1 cellular context compared by ENCODE assay signal in genomic region chr1:220690140-220691038, GRCh38.
TF ChIP-seq lines count a peak whose summit lies in the region.

Gene C1orf115 (plus strand): TSS chr1:220690363. CDS start chr1:220690403, 40 bp downstream.

TF ChIP-seq in WTC11, 78 proteins besides CTCF, POLR2A, EP300 and RAD21 (continued from another document):
- TF ChIP-seq ZNF281 (CRISPR knock-in tag; IDR thresholded peaks at IDR 0.05) = no peak
- peak; percentile 67; the same call in 1 of the 2 replicates for TF ChIP-seq RELA (CRISPR knock-in tag; IDR thresholded peaks at IDR 0.05; ENCODE audit: borderline replicate concordance)
- TF ChIP-seq JUN (CRISPR knock-in tag; IDR thresholded peaks at IDR 0.05) = 0 out of 2 replicates have a peak, but pooled peaks have one; percentile 41
- no peak for TF ChIP-seq ZNF423 (CRISPR knock-in tag; IDR thresholded peaks at IDR 0.05)
- TF ChIP-seq CREM (CRISPR knock-in tag; IDR thresholded peaks at IDR 0.05) = peak; percentile 75; the same call in 1 of the 2 replicates
- TF ChIP-seq ZNF219 (CRISPR knock-in tag; IDR thresholded peaks at IDR 0.05; ENCODE audit: borderline replicate concordance) = 0 out of 2 replicates have a peak, but pooled peaks have one; percentile 57
- peak; percentile 92 for TF ChIP-seq FOXP1 (CRISPR knock-in tag; IDR thresholded peaks at IDR 0.05; ENCODE audit: borderline replicate concordance)
- TF ChIP-seq ZBTB21 (CRISPR knock-in tag; IDR thresholded peaks at IDR 0.05; ENCODE audit: borderline replicate concordance) = peak; percentile 37; the same call in 1 of the 2 replicates
- TF ChIP-seq HMGXB4 (CRISPR knock-in tag; IDR thresholded peaks at IDR 0.05) = peak; percentile 100
- TF ChIP-seq KAT7 (CRISPR knock-in tag; IDR thresholded peaks at IDR 0.05; ENCODE audit: borderline replicate concordance) = peak; percentile 82; the same call in 1 of the 2 replicates
- TF ChIP-seq ZNF138 (CRISPR knock-in tag; conservative IDR thresholded peaks at IDR 0.05) = 0 out of 2 replicates have a peak, but pooled peaks have one; percentile 10
- TF ChIP-seq CBFB (CRISPR knock-in tag; IDR thresholded peaks at IDR 0.05; ENCODE audit: low read depth) = peak; percentile 28; the same call in 1 of the 2 replicates
